Comparison of ENCODE assay signal across 1 cellular context in the genomic region with DNA sequence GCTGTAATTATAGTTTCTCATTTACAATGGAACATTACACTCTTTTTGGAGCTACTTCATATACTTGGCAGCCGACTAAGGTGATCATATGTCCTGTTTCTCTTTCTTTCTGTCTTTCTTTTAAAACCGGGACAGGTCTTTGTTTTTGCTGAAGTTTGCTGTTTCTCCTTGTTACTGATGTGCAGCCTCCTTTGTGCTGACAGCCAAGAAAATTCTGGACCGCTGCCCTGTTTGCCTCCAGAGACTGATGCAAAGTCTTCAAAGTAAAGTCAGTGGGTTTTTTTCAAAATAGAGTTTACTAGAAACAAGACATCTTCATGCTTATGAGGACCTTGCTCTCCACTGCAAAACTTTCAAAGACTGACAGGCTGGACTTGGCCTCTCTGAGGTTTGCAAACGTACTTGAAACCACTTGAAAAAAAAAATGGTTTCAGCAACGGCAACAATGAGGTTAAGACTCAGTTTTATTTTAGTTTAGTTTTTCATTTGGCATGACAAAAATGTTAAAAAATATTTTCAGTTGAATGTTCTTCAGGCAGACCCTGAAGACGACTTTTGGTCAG.
TF ChIP-seq lines count a peak whose summit lies in the region.

No MANE protein-coding gene starts in this region.

TF ChIP-seq in GM12878, 131 proteins besides CTCF, POLR2A, EP300 and RAD21 (continued from another document):
- TF ChIP-seq, protein P1, sequence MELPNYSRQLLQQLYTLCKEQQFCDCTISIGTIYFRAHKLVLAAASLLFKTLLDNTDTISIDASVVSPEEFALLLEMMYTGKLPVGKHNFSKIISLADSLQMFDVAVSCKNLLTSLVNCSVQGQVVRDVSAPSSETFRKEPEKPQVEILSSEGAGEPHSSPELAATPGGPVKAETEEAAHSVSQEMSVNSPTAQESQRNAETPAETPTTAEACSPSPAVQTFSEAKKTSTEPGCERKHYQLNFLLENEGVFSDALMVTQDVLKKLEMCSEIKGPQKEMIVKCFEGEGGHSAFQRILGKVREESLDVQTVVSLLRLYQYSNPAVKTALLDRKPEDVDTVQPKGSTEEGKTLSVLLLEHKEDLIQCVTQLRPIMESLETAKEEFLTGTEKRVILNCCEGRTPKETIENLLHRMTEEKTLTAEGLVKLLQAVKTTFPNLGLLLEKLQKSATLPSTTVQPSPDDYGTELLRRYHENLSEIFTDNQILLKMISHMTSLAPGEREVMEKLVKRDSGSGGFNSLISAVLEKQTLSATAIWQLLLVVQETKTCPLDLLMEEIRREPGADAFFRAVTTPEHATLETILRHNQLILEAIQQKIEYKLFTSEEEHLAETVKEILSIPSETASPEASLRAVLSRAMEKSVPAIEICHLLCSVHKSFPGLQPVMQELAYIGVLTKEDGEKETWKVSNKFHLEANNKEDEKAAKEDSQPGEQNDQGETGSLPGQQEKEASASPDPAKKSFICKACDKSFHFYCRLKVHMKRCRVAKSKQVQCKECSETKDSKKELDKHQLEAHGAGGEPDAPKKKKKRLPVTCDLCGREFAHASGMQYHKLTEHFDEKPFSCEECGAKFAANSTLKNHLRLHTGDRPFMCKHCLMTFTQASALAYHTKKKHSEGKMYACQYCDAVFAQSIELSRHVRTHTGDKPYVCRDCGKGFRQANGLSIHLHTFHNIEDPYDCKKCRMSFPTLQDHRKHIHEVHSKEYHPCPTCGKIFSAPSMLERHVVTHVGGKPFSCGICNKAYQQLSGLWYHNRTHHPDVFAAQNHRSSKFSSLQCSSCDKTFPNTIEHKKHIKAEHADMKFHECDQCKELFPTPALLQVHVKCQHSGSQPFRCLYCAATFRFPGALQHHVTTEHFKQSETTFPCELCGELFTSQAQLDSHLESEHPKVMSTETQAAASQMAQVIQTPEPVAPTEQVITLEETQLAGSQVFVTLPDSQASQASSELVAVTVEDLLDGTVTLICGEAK (IDR thresholded peaks at IDR 0.05; ENCODE audit: borderline replicate concordance): no peak
- TF ChIP-seq LARP7 (IDR thresholded peaks at IDR 0.05) (no peak), IKZF1 (conservative IDR thresholded peaks at IDR 0.05) (no peak), DPF2 (IDR thresholded peaks at IDR 0.05) (no peak), NFYA (IDR thresholded peaks at IDR 0.05; ENCODE audit: borderline replicate concordance, low read depth, low read length) (no peak), YY1 (IDR thresholded peaks at IDR 0.05; ENCODE audit: low read depth, low read length) (no peak), HDGF (IDR thresholded peaks at IDR 0.05) (no peak), MXI1 (IDR thresholded peaks at IDR 0.05; ENCODE audit: low read depth, low read length) (no peak), CBX3 (IDR thresholded peaks at IDR 0.05; ENCODE audit: borderline replicate concordance, low read depth) (no peak), HDAC2 (IDR thresholded peaks at IDR 0.05) (no peak), TCF3 (IDR thresholded peaks at IDR 0.05; ENCODE audit: borderline replicate concordance, insufficient read depth, low read depth, low read length) (no peak), POLR2AphosphoS5 (IDR thresholded peaks at IDR 0.05; ENCODE audit: low read length) (no peak), HCFC1 (IDR thresholded peaks at IDR 0.05; ENCODE audit: low read length) (no peak), ZNF384 (IDR thresholded peaks at IDR 0.05; ENCODE audit: borderline replicate concordance, low read depth, low read length) (peak; percentile 16; the same call in 1 of the 2 replicates)
- TF ChIP-seq, protein P2, sequence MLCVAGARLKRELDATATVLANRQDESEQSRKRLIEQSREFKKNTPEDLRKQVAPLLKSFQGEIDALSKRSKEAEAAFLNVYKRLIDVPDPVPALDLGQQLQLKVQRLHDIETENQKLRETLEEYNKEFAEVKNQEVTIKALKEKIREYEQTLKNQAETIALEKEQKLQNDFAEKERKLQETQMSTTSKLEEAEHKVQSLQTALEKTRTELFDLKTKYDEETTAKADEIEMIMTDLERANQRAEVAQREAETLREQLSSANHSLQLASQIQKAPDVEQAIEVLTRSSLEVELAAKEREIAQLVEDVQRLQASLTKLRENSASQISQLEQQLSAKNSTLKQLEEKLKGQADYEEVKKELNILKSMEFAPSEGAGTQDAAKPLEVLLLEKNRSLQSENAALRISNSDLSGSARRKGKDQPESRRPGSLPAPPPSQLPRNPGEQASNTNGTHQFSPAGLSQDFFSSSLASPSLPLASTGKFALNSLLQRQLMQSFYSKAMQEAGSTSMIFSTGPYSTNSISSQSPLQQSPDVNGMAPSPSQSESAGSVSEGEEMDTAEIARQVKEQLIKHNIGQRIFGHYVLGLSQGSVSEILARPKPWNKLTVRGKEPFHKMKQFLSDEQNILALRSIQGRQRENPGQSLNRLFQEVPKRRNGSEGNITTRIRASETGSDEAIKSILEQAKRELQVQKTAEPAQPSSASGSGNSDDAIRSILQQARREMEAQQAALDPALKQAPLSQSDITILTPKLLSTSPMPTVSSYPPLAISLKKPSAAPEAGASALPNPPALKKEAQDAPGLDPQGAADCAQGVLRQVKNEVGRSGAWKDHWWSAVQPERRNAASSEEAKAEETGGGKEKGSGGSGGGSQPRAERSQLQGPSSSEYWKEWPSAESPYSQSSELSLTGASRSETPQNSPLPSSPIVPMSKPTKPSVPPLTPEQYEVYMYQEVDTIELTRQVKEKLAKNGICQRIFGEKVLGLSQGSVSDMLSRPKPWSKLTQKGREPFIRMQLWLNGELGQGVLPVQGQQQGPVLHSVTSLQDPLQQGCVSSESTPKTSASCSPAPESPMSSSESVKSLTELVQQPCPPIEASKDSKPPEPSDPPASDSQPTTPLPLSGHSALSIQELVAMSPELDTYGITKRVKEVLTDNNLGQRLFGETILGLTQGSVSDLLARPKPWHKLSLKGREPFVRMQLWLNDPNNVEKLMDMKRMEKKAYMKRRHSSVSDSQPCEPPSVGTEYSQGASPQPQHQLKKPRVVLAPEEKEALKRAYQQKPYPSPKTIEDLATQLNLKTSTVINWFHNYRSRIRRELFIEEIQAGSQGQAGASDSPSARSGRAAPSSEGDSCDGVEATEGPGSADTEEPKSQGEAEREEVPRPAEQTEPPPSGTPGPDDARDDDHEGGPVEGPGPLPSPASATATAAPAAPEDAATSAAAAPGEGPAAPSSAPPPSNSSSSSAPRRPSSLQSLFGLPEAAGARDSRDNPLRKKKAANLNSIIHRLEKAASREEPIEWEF (IDR thresholded peaks at IDR 0.05; ENCODE audit: insufficient replicate concordance, low read depth, low read length): no peak
- TF ChIP-seq, protein P3, sequence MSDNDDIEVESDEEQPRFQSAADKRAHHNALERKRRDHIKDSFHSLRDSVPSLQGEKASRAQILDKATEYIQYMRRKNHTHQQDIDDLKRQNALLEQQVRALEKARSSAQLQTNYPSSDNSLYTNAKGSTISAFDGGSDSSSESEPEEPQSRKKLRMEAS (IDR thresholded peaks at IDR 0.05; ENCODE audit: low read depth, low read length): no peak
